ENCODE assay signal across 1 cellular context in the genomic region with DNA sequence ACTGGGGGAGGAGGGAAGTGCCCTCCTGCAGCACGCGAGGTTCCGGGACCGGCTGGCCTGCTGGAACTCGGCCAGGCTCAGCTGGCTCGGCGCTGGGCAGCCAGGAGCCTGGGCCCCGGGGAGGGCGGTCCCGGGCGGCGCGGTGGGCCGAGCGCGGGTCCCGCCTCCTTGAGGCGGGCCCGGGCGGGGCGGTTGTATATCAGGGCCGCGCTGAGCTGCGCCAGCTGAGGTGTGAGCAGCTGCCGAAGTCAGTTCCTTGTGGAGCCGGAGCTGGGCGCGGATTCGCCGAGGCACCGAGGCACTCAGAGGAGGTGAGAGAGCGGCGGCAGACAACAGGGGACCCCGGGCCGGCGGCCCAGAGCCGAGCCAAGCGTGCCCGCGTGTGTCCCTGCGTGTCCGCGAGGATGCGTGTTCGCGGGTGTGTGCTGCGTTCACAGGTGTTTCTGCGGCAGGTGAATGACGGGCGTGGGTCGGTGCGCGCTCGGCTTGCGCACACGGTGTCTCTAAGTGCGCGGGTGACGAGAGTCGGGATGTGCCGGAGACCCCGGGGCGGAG.
TF ChIP-seq lines count a peak whose summit lies in the region.

A gene (plus strand): TSS at position 227 of the 555 bp plus-strand sequence. CDS start 5,388 bp downstream, outside the sequence.

TF ChIP-seq in HepG2, 621 proteins besides CTCF, POLR2A, EP300 and RAD21 (continued from another document and continues in another):
- TF ChIP-seq, protein P1, sequence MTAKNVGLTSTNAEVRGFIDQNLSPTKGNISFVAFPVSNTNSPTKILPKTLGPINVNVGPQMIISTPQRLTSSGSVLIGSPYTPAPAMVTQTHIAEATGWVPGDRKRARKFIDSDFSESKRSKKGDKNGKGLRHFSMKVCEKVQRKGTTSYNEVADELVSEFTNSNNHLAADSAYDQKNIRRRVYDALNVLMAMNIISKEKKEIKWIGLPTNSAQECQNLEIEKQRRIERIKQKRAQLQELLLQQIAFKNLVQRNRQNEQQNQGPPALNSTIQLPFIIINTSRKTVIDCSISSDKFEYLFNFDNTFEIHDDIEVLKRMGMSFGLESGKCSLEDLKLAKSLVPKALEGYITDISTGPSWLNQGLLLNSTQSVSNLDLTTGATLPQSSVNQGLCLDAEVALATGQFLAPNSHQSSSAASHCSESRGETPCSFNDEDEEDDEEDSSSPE (CRISPR knock-in tag; IDR thresholded peaks at IDR 0.05): peak; percentile 85
- TF ChIP-seq RFXANK (CRISPR knock-in tag; IDR thresholded peaks at IDR 0.05) (0 out of 2 replicates have a peak, but pooled peaks have one; percentile 24), TCF7 (IDR thresholded peaks at IDR 0.05; ENCODE audit: low read depth) (no peak), SIN3A (IDR thresholded peaks at IDR 0.05; ENCODE audit: borderline replicate concordance, low read depth, low read length) (peak; percentile 88; the same call in 1 of the 2 replicates), NFYB (CRISPR knock-in tag; IDR thresholded peaks at IDR 0.05) (peak; percentile 35), BRD4 (CRISPR knock-in tag; IDR thresholded peaks at IDR 0.05) (peak; percentile 51; the same call in 1 of the 2 replicates), SNAPC2 (CRISPR knock-in tag; IDR thresholded peaks at IDR 0.05) (0 out of 2 replicates have a peak, but pooled peaks have one; percentile 1), ZNF124 (CRISPR knock-in tag; IDR thresholded peaks at IDR 0.05) (peak; percentile 81), AHR (CRISPR knock-in tag; IDR thresholded peaks at IDR 0.05) (peak; percentile 41; the same call in 1 of the 2 replicates), TBX3 (IDR thresholded peaks at IDR 0.05; ENCODE audit: borderline replicate concordance) (peak; percentile 59; the same call in 1 of the 2 replicates), DMAP1 (CRISPR knock-in tag; IDR thresholded peaks at IDR 0.05) (no peak), TBL1XR1 (IDR thresholded peaks at IDR 0.05; ENCODE audit: borderline replicate concordance, low read length, partially characterized antibody) (peak; percentile 7), ZFAT (CRISPR knock-in tag; conservative IDR thresholded peaks at IDR 0.05) (no peak), TOE1 (CRISPR knock-in tag; IDR thresholded peaks at IDR 0.05) (peak; percentile 25; the same call in 1 of the 2 replicates), ELF1 (CRISPR knock-in tag; IDR thresholded peaks at IDR 0.05) (peak; percentile 59), ZNF337 (CRISPR knock-in tag; IDR thresholded peaks at IDR 0.05; ENCODE audit: borderline replicate concordance, low read depth) (0 out of 2 replicates have a peak, but pooled peaks have one; percentile 3), XBP1 (CRISPR knock-in tag; IDR thresholded peaks at IDR 0.05) (no peak), ZNF816 (CRISPR knock-in tag; IDR thresholded peaks at IDR 0.05; ENCODE audit: borderline replicate concordance) (no peak; the same call in 1 of the 2 replicates), TSC22D2 (CRISPR knock-in tag; IDR thresholded peaks at IDR 0.05; ENCODE audit: borderline replicate concordance) (peak; percentile 58; the same call in 1 of the 2 replicates), ZNF790 (CRISPR knock-in tag; IDR thresholded peaks at IDR 0.05; ENCODE audit: borderline replicate concordance) (peak; percentile 82; the same call in 1 of the 2 replicates), HOXD1 (CRISPR knock-in tag; IDR thresholded peaks at IDR 0.05) (no peak; the same call in 1 of the 2 replicates)
- TF ChIP-seq, protein P2, sequence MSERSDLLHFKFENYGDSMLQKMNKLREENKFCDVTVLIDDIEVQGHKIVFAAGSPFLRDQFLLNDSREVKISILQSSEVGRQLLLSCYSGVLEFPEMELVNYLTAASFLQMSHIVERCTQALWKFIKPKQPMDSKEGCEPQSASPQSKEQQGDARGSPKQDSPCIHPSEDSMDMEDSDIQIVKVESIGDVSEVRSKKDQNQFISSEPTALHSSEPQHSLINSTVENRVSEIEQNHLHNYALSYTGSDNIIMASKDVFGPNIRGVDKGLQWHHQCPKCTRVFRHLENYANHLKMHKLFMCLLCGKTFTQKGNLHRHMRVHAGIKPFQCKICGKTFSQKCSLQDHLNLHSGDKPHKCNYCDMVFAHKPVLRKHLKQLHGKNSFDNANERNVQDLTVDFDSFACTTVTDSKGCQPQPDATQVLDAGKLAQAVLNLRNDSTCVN (CRISPR knock-in tag; IDR thresholded peaks at IDR 0.05; ENCODE audit: borderline replicate concordance): peak; percentile 63; the same call in 1 of the 2 replicates
- TF ChIP-seq, protein P3, sequence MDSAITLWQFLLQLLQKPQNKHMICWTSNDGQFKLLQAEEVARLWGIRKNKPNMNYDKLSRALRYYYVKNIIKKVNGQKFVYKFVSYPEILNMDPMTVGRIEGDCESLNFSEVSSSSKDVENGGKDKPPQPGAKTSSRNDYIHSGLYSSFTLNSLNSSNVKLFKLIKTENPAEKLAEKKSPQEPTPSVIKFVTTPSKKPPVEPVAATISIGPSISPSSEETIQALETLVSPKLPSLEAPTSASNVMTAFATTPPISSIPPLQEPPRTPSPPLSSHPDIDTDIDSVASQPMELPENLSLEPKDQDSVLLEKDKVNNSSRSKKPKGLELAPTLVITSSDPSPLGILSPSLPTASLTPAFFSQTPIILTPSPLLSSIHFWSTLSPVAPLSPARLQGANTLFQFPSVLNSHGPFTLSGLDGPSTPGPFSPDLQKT (CRISPR knock-in tag; IDR thresholded peaks at IDR 0.05; ENCODE audit: borderline replicate concordance): no peak
- TF ChIP-seq, protein P4, sequence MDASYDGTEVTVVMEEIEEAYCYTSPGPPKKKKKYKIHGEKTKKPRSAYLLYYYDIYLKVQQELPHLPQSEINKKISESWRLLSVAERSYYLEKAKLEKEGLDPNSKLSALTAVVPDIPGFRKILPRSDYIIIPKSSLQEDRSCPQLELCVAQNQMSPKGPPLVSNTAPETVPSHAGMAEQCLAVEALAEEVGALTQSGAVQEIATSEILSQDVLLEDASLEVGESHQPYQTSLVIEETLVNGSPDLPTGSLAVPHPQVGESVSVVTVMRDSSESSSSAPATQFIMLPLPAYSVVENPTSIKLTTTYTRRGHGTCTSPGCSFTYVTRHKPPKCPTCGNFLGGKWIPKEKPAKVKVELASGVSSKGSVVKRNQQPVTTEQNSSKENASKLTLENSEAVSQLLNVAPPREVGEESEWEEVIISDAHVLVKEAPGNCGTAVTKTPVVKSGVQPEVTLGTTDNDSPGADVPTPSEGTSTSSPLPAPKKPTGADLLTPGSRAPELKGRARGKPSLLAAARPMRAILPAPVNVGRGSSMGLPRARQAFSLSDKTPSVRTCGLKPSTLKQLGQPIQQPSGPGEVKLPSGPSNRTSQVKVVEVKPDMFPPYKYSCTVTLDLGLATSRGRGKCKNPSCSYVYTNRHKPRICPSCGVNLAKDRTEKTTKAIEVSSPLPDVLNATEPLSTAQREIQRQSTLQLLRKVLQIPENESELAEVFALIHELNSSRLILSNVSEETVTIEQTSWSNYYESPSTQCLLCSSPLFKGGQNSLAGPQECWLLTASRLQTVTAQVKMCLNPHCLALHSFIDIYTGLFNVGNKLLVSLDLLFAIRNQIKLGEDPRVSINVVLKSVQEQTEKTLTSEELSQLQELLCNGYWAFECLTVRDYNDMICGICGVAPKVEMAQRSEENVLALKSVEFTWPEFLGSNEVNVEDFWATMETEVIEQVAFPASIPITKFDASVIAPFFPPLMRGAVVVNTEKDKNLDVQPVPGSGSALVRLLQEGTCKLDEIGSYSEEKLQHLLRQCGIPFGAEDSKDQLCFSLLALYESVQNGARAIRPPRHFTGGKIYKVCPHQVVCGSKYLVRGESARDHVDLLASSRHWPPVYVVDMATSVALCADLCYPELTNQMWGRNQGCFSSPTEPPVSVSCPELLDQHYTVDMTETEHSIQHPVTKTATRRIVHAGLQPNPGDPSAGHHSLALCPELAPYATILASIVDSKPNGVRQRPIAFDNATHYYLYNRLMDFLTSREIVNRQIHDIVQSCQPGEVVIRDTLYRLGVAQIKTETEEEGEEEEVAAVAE (CRISPR knock-in tag; IDR thresholded peaks at IDR 0.05; ENCODE audit: borderline replicate concordance): peak; percentile 85
- TF ChIP-seq, protein P5, sequence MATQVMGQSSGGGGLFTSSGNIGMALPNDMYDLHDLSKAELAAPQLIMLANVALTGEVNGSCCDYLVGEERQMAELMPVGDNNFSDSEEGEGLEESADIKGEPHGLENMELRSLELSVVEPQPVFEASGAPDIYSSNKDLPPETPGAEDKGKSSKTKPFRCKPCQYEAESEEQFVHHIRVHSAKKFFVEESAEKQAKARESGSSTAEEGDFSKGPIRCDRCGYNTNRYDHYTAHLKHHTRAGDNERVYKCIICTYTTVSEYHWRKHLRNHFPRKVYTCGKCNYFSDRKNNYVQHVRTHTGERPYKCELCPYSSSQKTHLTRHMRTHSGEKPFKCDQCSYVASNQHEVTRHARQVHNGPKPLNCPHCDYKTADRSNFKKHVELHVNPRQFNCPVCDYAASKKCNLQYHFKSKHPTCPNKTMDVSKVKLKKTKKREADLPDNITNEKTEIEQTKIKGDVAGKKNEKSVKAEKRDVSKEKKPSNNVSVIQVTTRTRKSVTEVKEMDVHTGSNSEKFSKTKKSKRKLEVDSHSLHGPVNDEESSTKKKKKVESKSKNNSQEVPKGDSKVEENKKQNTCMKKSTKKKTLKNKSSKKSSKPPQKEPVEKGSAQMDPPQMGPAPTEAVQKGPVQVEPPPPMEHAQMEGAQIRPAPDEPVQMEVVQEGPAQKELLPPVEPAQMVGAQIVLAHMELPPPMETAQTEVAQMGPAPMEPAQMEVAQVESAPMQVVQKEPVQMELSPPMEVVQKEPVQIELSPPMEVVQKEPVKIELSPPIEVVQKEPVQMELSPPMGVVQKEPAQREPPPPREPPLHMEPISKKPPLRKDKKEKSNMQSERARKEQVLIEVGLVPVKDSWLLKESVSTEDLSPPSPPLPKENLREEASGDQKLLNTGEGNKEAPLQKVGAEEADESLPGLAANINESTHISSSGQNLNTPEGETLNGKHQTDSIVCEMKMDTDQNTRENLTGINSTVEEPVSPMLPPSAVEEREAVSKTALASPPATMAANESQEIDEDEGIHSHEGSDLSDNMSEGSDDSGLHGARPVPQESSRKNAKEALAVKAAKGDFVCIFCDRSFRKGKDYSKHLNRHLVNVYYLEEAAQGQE (IDR thresholded peaks at IDR 0.05; ENCODE audit: borderline replicate concordance in 1 of 2, low read depth in 1 of 2, low read length in 2 of 2): peak in 1 of 2 experiments; percentile 69; a peak in 1 of 4 replicates
- TF ChIP-seq, protein P6, sequence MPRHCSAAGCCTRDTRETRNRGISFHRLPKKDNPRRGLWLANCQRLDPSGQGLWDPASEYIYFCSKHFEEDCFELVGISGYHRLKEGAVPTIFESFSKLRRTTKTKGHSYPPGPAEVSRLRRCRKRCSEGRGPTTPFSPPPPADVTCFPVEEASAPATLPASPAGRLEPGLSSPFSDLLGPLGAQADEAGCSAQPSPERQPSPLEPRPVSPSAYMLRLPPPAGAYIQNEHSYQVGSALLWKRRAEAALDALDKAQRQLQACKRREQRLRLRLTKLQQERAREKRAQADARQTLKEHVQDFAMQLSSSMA (CRISPR knock-in tag; IDR thresholded peaks at IDR 0.05): 0 out of 2 replicates have a peak, but pooled peaks have one; percentile 1
- TF ChIP-seq, protein P7, sequence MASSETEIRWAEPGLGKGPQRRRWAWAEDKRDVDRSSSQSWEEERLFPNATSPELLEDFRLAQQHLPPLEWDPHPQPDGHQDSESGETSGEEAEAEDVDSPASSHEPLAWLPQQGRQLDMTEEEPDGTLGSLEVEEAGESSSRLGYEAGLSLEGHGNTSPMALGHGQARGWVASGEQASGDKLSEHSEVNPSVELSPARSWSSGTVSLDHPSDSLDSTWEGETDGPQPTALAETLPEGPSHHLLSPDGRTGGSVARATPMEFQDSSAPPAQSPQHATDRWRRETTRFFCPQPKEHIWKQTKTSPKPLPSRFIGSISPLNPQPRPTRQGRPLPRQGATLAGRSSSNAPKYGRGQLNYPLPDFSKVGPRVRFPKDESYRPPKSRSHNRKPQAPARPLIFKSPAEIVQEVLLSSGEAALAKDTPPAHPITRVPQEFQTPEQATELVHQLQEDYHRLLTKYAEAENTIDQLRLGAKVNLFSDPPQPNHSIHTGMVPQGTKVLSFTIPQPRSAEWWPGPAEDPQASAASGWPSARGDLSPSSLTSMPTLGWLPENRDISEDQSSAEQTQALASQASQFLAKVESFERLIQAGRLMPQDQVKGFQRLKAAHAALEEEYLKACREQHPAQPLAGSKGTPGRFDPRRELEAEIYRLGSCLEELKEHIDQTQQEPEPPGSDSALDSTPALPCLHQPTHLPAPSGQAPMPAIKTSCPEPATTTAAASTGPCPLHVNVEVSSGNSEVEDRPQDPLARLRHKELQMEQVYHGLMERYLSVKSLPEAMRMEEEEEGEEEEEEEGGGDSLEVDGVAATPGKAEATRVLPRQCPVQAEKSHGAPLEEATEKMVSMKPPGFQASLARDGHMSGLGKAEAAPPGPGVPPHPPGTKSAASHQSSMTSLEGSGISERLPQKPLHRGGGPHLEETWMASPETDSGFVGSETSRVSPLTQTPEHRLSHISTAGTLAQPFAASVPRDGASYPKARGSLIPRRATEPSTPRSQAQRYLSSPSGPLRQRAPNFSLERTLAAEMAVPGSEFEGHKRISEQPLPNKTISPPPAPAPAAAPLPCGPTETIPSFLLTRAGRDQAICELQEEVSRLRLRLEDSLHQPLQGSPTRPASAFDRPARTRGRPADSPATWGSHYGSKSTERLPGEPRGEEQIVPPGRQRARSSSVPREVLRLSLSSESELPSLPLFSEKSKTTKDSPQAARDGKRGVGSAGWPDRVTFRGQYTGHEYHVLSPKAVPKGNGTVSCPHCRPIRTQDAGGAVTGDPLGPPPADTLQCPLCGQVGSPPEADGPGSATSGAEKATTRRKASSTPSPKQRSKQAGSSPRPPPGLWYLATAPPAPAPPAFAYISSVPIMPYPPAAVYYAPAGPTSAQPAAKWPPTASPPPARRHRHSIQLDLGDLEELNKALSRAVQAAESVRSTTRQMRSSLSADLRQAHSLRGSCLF (CRISPR knock-in tag; IDR thresholded peaks at IDR 0.05; ENCODE audit: borderline replicate concordance): no peak
